In the genomic region with DNA sequence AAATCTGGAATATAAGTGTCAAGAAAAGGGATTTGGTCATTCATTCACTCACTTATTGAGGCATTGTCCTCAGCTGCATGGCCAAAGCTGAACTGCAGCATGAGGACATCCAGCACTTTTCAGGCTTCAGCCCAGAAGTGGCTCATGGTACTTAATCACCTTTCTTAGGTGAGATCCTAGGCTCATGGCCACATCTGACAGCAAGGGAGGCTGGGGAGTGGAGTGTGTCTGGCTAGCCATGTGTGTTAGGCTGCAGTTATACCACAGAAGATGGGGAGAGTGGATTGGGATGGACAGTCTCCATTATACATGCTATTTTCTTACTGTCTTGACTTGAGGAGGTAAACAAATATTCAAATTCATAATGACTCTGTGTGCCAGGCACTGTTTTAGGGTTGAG, we compare ENCODE assay signal across 20 cellular contexts.
DNase-seq lines count a peak whose midpoint lies in the region; TF ChIP-seq lines count a peak whose summit lies in the region.
"Had no signal": no experiment of that assay in that cellular context is flagged by ENCODE, and none has a peak within 500 bp of the region (broad histone marks: within the 10 kb centered on the region; RNA-seq: fewer than 3 reads in every experiment).

No MANE protein-coding gene starts in this region.

- H3K4me3 Mint-ChIP-seq in H9 (no peak overlapping the region), osteocyte (ENCODE audit: unreplicated experiment) (no peak overlapping the region)
- H3K4me3 Mint-ChIP-seq: B cell; CD4-positive, alpha-beta T cell; CD8-positive, alpha-beta T cell had no signal

- no peak overlapping the region for H3K14ac ChIP-seq in H9 (ENCODE audit: insufficient read depth, low read length)

- no peak for TF ChIP-seq EP300 in esophagus muscularis mucosa (IDR thresholded peaks at IDR 0.05)

- no peak overlapping the region for H3K4ac ChIP-seq in H9 (ENCODE audit: low read depth, low read length)

- H3K9ac ChIP-seq in H9 (ENCODE audit: extremely low read depth, insufficient read length, low read length): no peak overlapping the region
- H3K9ac ChIP-seq: BLaER1 treated with 17β-estradiol and CSF1 and Interleukin-3, amounts not matched to agents 10 nM and 100 nM had no signal

- H3K9me3 Mint-ChIP-seq in H9: no peaks in the 10 kb centered on the region
- no peaks in the 10 kb centered on the region for H3K9me3 Mint-ChIP-seq in osteocyte (ENCODE audit: unreplicated experiment)
- H3K9me3 Mint-ChIP-seq: CD8-positive, alpha-beta T cell had no signal

- H3K27me3 ChIP-seq in H9 (ENCODE audit: insufficient read depth, low read length): no peaks in the 10 kb centered on the region
- H3K27me3 ChIP-seq in esophagus muscularis mucosa: peaks cover 0 to 4% (median 0%) of the 10 kb centered on the region in 4 donors
- H3K27me3 ChIP-seq: BLaER1 treated with 17β-estradiol and CSF1 and Interleukin-3, amounts not matched to agents 10 nM and 100 nM had no signal

- no peaks in the 10 kb centered on the region for H3K36me3 ChIP-seq in esophagus muscularis mucosa
- H3K36me3 ChIP-seq: BLaER1 treated with 17β-estradiol and CSF1 and Interleukin-3, amounts not matched to agents 10 nM and 100 nM had no signal

- no peak overlapping the region for H2AK5ac ChIP-seq in H9 (ENCODE audit: insufficient read length, low read length)

- H3K4me1 Mint-ChIP-seq in H9 (peaks cover 6 to 11% of the 10 kb centered on the region in 2 experiments), osteocyte (ENCODE audit: unreplicated experiment) (peaks cover 9% of the 10 kb centered on the region)
- H3K4me1 Mint-ChIP-seq: B cell had no signal

- H2BK20ac ChIP-seq in H9 (ENCODE audit: low read depth, low read length, poor library complexity, severe bottlenecking): no peak overlapping the region

- H2BK15ac ChIP-seq in H9 (ENCODE audit: low read depth, low read length): no peak overlapping the region

- intact Hi-C loops in esophagus muscularis mucosa (cut with DNase I): loop anchor here (5.0 kb wide), 1 partner anchor 583 kb away; no protein-coding TSS in a partner anchor

- H3K9me3 ChIP-seq in H9 (ENCODE audit: control insufficient read depth, low read depth, low read length): no peaks in the 10 kb centered on the region
- H3K9me3 ChIP-seq in esophagus muscularis mucosa: no peaks in the 10 kb centered on the region
- H3K9me3 ChIP-seq: A549; BLaER1 treated with 17β-estradiol and CSF1 and Interleukin-3, amounts not matched to agents 10 nM and 100 nM; Caco-2 had no signal

- H2AFZ ChIP-seq in H9 (ENCODE audit: low read length): no peak overlapping the region

- no peaks in the 10 kb centered on the region; a peak in 1 of 7 replicates for H3K36me3 Mint-ChIP-seq in H9 (ENCODE audit: insufficient read depth in 1 of 3, low read depth in 3 of 3)
- H3K36me3 Mint-ChIP-seq in osteocyte (ENCODE audit: unreplicated experiment): no peaks in the 10 kb centered on the region
- H3K36me3 Mint-ChIP-seq: CD8-positive, alpha-beta T cell had no signal

- no peaks in the 10 kb centered on the region for H3K79me1 ChIP-seq in H9 (ENCODE audit: insufficient read depth, low read depth, low read length, poor library complexity, severe bottlenecking)

- no peak overlapping the region for H2BK120ac ChIP-seq in H9 (ENCODE audit: low read depth, low read length, poor library complexity, severe bottlenecking)

- H4K8ac ChIP-seq in H9 (replicated peaks; ENCODE audit: insufficient read length, low read depth, low read length): no peak overlapping the region

- no peak for TF ChIP-seq POLR2A in esophagus muscularis mucosa (IDR thresholded peaks at IDR 0.05; ENCODE audit: low read depth)

- H3K23me2 ChIP-seq in H9 (ENCODE audit: insufficient read length, low read depth, low read length, poor library complexity, severe bottlenecking): no peaks in the 10 kb centered on the region

- H2BK12ac ChIP-seq in H9 (ENCODE audit: insufficient read length, low read depth, low read length): no peak overlapping the region

- no peak overlapping the region for H3T11ph ChIP-seq in H9 (ENCODE audit: low read length)

- H3K27me3 Mint-ChIP-seq in H9 (ENCODE audit: low read depth) (no peaks in the 10 kb centered on the region), osteocyte (ENCODE audit: unreplicated experiment) (peaks cover 13% of the 10 kb centered on the region)
- H3K27me3 Mint-ChIP-seq: B cell; CD4-positive, alpha-beta T cell had no signal

- no peak overlapping the region for H3K4me2 ChIP-seq in H9 (ENCODE audit: insufficient read depth, insufficient read length, low read length)
- H3K4me2 ChIP-seq: A549; BLaER1 treated with 17β-estradiol and CSF1 and Interleukin-3, amounts not matched to agents 10 nM and 100 nM had no signal

- H3K27ac Mint-ChIP-seq in H9 (no peak overlapping the region), osteocyte (ENCODE audit: unreplicated experiment) (no peak overlapping the region)
- H3K27ac Mint-ChIP-seq: B cell; CD4-positive, alpha-beta T cell; CD8-positive, alpha-beta T cell had no signal

- H3K27ac ChIP-seq in H9 (ENCODE audit: insufficient read length, low read depth, low read length): no peak overlapping the region
- no peak overlapping the region for H3K27ac ChIP-seq in esophagus muscularis mucosa (replicated peaks in 1 of 4)
- H3K27ac ChIP-seq: 22Rv1; A549; BLaER1 treated with 17β-estradiol and CSF1 and Interleukin-3, amounts not matched to agents 10 nM and 100 nM; C4-2B had no signal

- H3K56ac ChIP-seq in H9 (ENCODE audit: insufficient read length, low read depth, low read length): no peak overlapping the region

- TF ChIP-seq CTCF in H9 (conservative IDR thresholded peaks at IDR 0.05) (no peak), esophagus muscularis mucosa (IDR thresholded peaks at IDR 0.05) (no peak), osteocyte (IDR thresholded peaks at IDR 0.05) (no peak)

- no peak overlapping the region for H4K91ac ChIP-seq in H9 (ENCODE audit: insufficient read length, low read depth, low read length)

- no peaks in the 10 kb centered on the region for H3K79me2 ChIP-seq in H9 (ENCODE audit: insufficient read depth, low read length)

- no peak overlapping the region for H2BK5ac ChIP-seq in H9 (ENCODE audit: insufficient read length, low read length)

- H3K23ac ChIP-seq in H9 (ENCODE audit: insufficient read length, low read depth, low read length): no peak overlapping the region

- no peaks in the 10 kb centered on the region for H4K20me1 ChIP-seq in H9 (ENCODE audit: control insufficient read depth, insufficient read depth, insufficient read length)
- H4K20me1 ChIP-seq: BLaER1 treated with 17β-estradiol and CSF1 and Interleukin-3, amounts not matched to agents 10 nM and 100 nM had no signal

- H3K4me3 ChIP-seq in esophagus muscularis mucosa: no peak overlapping the region
- H3K4me3 ChIP-seq: A549; BLaER1 treated with 17β-estradiol and CSF1 and Interleukin-3, amounts not matched to agents 10 nM and 100 nM; GM12878 had no signal

- H4K5ac ChIP-seq in H9 (ENCODE audit: insufficient read length, low read depth, low read length): peak overlapping the region; percentile 17

- DNase-seq in H9: no peak
- DNase-seq in esophagus muscularis mucosa (ENCODE audit: extremely low spot score): peak; percentile 42
- peak; percentile 56 for DNase-seq in osteocyte (ENCODE audit: extremely low spot score, unreplicated experiment)
- no peak for DNase-seq in DMS53 treated with DMSO at 0.1 percent for 48 hours (lab: John Stamatoyannopoulos, UW; ENCODE audit: unreplicated experiment)
- DNase-seq in NCI-H1930 (lab: John Stamatoyannopoulos, UW): no peak
- DNase-seq: AML-193; Caco-2; Calu3; CD4-positive, alpha-beta T cell; CD8-positive, alpha-beta T cell; DMS79; DND-41; EL; GDM1 had no signal

- peaks cover 4% of the 10 kb centered on the region for H3K4me1 ChIP-seq in H9 (ENCODE audit: insufficient read depth, low read length)
- peaks cover 0 to under 1% (median 0%) of the 10 kb centered on the region in 4 donors for H3K4me1 ChIP-seq in esophagus muscularis mucosa
- H3K4me1 ChIP-seq: A549; BLaER1 treated with 17β-estradiol and CSF1 and Interleukin-3, amounts not matched to agents 10 nM and 100 nM; Caco-2 had no signal

- no peak overlapping the region for H3K18ac ChIP-seq in H9 (ENCODE audit: insufficient read length, low read depth, low read length)

Comparison
In these comparisons a context has a peak if more than half of its experiments do, and no peak if none do; other contexts are left out.
1. DNase-seq: peak in esophagus muscularis mucosa (single experiment) and osteocyte (single experiment); none in H9 (single experiment), DMS53 treated with DMSO at 0.1 percent for 48 hours (single experiment) and NCI-H1930 (0 of 2).